In the genomic region with DNA sequence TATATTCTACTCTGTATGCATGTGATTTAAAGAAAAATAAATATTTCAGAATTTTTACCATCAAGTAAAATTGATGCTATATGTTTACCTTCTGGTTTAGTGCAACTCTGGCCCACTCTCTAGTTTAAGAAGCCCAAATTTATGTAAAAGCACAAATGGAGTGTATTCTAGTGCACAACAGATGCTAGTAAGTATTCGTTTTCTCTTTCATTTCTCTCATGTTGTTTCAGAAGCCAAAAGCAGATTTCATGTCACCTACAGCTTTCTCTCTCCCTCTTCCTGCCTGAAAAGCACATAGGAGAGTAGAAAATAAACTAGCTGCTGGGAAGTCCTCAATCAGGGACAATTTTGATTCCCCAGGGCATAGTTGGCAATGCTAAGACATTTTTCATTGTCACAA, we compare ENCODE assay signal across 13 cellular contexts.
DNase-seq lines count a peak whose midpoint lies in the region; ATAC-seq and TF ChIP-seq lines count a peak whose summit lies in the region.
"Had no signal": no experiment of that assay in that cellular context is flagged by ENCODE, and none has a peak within 500 bp of the region (broad histone marks: within the 10 kb centered on the region; RNA-seq: fewer than 3 reads in every experiment).

No MANE protein-coding gene starts in this region.

- peak overlapping the region in 2 of 3 experiments; percentile 36 to 47 for H3K27ac Mint-ChIP-seq in nephron
- no peak overlapping the region for H3K27ac Mint-ChIP-seq in stimulated activated effector memory CD8-positive, alpha-beta T cell treated with anti-CD3 and anti-CD28 coated beads, Interleukin-12 subunit alpha, Interleukin-12 subunit beta, amount 100 ng/mL, for 72 hours
- H3K27ac Mint-ChIP-seq: neural progenitor cell had no signal

- H3K36me3 Mint-ChIP-seq in nephron (ENCODE audit: low read depth), result no peaks in the 10 kb centered on the region
- H3K36me3 Mint-ChIP-seq in stimulated activated effector memory CD8-positive, alpha-beta T cell treated with anti-CD3 and anti-CD28 coated beads, Interleukin-12 subunit alpha, Interleukin-12 subunit beta, amount 100 ng/mL, for 72 hours, result no peaks in the 10 kb centered on the region
- H3K36me3 Mint-ChIP-seq: neural progenitor cell had no signal

- no peak for DNase-seq in stimulated activated effector memory CD8-positive, alpha-beta T cell treated with anti-CD3 and anti-CD28 coated beads, Interleukin-12 subunit alpha, Interleukin-12 subunit beta, amount 100 ng/mL, for 72 hours (ENCODE audit: low spot score in 2 of 2)
- DNase-seq in stimulated activated CD4-positive, alpha-beta T cell treated with anti-CD3 and anti-CD28 coated beads, Interleukin-1b, Interleukin-23, amount 100 ng/mL, for 48 hours, result no peak
- no peak for DNase-seq in NCI-H2107 treated with DMSO at 0.1 percent for 48 hours (lab: John Stamatoyannopoulos, UW; ENCODE audit: unreplicated experiment)
- DNase-seq: GM23248, lower lobe of right lung, NCI-H1105, NCI-H748 treated with DMSO at 0.1 percent for 48 hours, SHP77 had no signal

- H3K4me3 Mint-ChIP-seq in nephron, result no peak overlapping the region
- H3K4me3 Mint-ChIP-seq in stimulated activated effector memory CD8-positive, alpha-beta T cell treated with anti-CD3 and anti-CD28 coated beads, Interleukin-12 subunit alpha, Interleukin-12 subunit beta, amount 100 ng/mL, for 72 hours, result no peak overlapping the region
- H3K4me3 Mint-ChIP-seq: neural progenitor cell had no signal

- no peaks in the 10 kb centered on the region for H3K27me3 Mint-ChIP-seq in nephron (ENCODE audit: low read depth)

- no peak for TF ChIP-seq CTCF in nephron (IDR thresholded peaks at IDR 0.05; ENCODE audit: unreplicated experiment in 3 of 3)

- H3K4me1 Mint-ChIP-seq in nephron, result peaks cover 45% of the 10 kb centered on the region
- H3K4me1 Mint-ChIP-seq in stimulated activated effector memory CD8-positive, alpha-beta T cell treated with anti-CD3 and anti-CD28 coated beads, Interleukin-12 subunit alpha, Interleukin-12 subunit beta, amount 100 ng/mL, for 72 hours, result no peaks in the 10 kb centered on the region

- no peaks in the 10 kb centered on the region for H3K9me3 Mint-ChIP-seq in nephron
- no peaks in the 10 kb centered on the region for H3K9me3 Mint-ChIP-seq in stimulated activated effector memory CD8-positive, alpha-beta T cell treated with anti-CD3 and anti-CD28 coated beads, Interleukin-12 subunit alpha, Interleukin-12 subunit beta, amount 100 ng/mL, for 72 hours
- H3K9me3 Mint-ChIP-seq: neural progenitor cell had no signal

- peak; percentile 54 for ATAC-seq in GM19035 (IDR thresholded peaks at IDR 0.05; ENCODE audit: unreplicated experiment)
- peak; percentile 57 for ATAC-seq in GM21717 (IDR thresholded peaks at IDR 0.05; ENCODE audit: unreplicated experiment)
- peak; percentile 67 for ATAC-seq in HG03095 (IDR thresholded peaks at IDR 0.05; ENCODE audit: unreplicated experiment)
- no peak for ATAC-seq in stimulated activated effector memory CD8-positive, alpha-beta T cell treated with anti-CD3 and anti-CD28 coated beads, Interleukin-12 subunit alpha, Interleukin-12 subunit beta, amount 100 ng/mL, for 72 hours
- ATAC-seq: lower lobe of right lung had no signal
